10 cellular contexts compared by ENCODE assay signal in the genomic region with DNA sequence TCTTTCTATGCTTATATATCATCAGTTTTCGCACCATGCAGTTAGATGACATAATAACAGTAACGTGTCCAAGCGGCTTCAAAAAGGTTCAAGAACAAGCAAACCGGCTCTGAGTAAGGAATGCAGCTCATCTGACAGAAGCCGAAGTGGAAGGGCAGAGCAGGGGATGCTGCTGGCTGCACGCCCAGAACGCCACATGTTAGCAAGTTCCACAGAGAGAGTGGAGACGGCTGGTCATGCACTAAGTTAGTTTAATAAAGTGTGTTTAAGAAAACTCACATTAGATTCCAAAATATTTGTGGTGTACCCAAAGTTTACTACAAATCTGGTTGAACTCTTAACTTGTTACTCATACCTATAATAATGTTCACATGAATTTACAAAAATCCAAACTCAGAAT.
DNase-seq lines count a peak whose midpoint lies in the region; ATAC-seq lines count a peak whose summit lies in the region.
"Had no signal": no experiment of that assay in that cellular context is flagged by ENCODE, and none has a peak within 500 bp of the region (broad histone marks: within the 10 kb centered on the region; RNA-seq: fewer than 3 reads in every experiment).

No MANE protein-coding gene starts in this region.

- peak; percentile 97 for DNase-seq in H4 (ENCODE audit: low spot score)
- DNase-seq in SJSA1 (ENCODE audit: low read depth in 1 of 2, low spot score in 2 of 2) = peak; percentile 44 to 75
- DNase-seq in glomerular endothelial cell (ENCODE audit: extremely low read depth, low read depth, low spot score) = peak; percentile 4
- DNase-seq in renal cortical epithelial cell (ENCODE audit: low read depth) = peak; percentile 75
- no peak for DNase-seq in activated CD4-positive, alpha-beta T cell treated with anti-CD3 and anti-CD28 coated beads, Interleukin-2, amount 50 U/mL, for 1 hour
- no peak for DNase-seq in T-cell

- H3K4me3 ChIP-seq in SJSA1 = no peak overlapping the region
- H3K4me3 ChIP-seq: skin epidermis had no signal

- no peak overlapping the region for H3K27ac Mint-ChIP-seq in T-cell
- H3K27ac Mint-ChIP-seq: activated naive CD8-positive, alpha-beta T cell had no signal

- no peaks in the 10 kb centered on the region for H3K4me1 Mint-ChIP-seq in T-cell

- H3K27me3 Mint-ChIP-seq in T-cell = peaks cover 3 to 13% of the 10 kb centered on the region in 2 donors

- no peaks in the 10 kb centered on the region for H3K36me3 Mint-ChIP-seq in T-cell
- H3K36me3 Mint-ChIP-seq: activated naive CD8-positive, alpha-beta T cell had no signal

- H3K4me3 Mint-ChIP-seq in T-cell = no peak overlapping the region
- H3K4me3 Mint-ChIP-seq: activated naive CD8-positive, alpha-beta T cell had no signal

- CTCF ChIA-PET in T-cell (lab: Charles Lee) = no interaction called here

- no peak overlapping the region for H3K27ac ChIP-seq in SJSA1
- H3K27ac ChIP-seq: skin epidermis had no signal

- H3K9me3 Mint-ChIP-seq in T-cell = peaks cover 0 to 8% (median 0%) of the 10 kb centered on the region in 3 donors

- POLR2A ChIA-PET in T-cell (lab: Charles Lee) = interaction anchor here in 1 of 2 donors (0.6 kb wide), 1 partner anchor 40 kb away, joined by 4 read pairs; no protein-coding TSS in a partner anchor

- no peaks in the 10 kb centered on the region for H3K27me3 ChIP-seq in SJSA1 (replicated peaks)

- peaks cover 6% of the 10 kb centered on the region for H3K4me1 ChIP-seq in SJSA1 (replicated peaks)

- ATAC-seq in T-cell (replicated peaks in 1 of 4) = no peak
- no peak for ATAC-seq in GM18867 (IDR thresholded peaks at IDR 0.05; ENCODE audit: unreplicated experiment)
- no peak for ATAC-seq in GM19452 (IDR thresholded peaks at IDR 0.05; ENCODE audit: unreplicated experiment)

- H3K36me3 ChIP-seq in SJSA1 = no peaks in the 10 kb centered on the region

- H3K9me3 ChIP-seq in SJSA1 (replicated peaks) = no peaks in the 10 kb centered on the region

Comparison
In these comparisons a context has a peak if more than half of its experiments do, and no peak if none do; other contexts are left out.
1. DNase-seq: peak in H4 (single experiment), SJSA1 (2 of 2), glomerular endothelial cell (single experiment) and renal cortical epithelial cell (single experiment); none in activated CD4-positive, alpha-beta T cell treated with anti-CD3 and anti-CD28 coated beads, Interleukin-2, amount 50 U/mL, for 1 hour (single experiment) and T-cell (0 of 34).